In the genomic region with DNA sequence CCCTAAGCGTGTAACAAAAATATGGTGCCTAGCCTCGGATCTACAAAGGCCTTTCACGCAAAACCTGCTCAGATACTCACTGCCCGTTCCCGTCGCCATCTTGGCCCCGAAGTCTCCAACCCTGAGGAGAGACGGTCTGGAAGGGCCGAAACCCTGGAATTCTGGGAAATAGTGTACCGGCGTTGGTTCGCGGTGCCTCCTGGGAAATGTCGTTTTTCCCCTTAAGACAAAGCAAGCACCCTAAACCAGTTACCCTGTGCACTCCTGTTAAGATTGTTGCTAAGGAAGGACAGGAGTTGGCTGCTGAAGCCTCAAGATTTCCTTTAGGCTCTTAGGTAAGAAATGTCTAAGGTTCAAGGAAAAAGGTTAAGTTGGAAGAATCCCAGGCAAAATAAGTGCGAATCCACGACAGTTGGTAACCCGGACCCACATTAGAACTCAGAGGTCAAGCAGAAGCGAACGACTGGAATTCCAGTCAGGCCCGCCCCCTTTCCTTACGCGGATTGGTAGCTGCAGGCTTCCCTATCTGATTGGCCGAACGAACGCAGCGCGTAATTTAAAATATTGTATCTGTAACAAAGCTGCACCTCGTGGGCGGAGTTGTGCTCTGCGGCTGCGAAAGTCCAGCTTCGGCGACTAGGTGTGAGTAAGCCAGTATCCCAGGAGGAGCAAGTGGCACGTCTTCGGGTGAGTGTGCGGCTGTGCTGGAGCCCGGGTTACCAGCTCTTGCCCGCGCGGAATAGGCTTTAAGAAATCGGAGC, we compare ENCODE assay signal across 8 cellular contexts.
DNase-seq lines count a peak whose midpoint lies in the region; ATAC-seq and TF ChIP-seq lines count a peak whose summit lies in the region.

A gene with protein sequence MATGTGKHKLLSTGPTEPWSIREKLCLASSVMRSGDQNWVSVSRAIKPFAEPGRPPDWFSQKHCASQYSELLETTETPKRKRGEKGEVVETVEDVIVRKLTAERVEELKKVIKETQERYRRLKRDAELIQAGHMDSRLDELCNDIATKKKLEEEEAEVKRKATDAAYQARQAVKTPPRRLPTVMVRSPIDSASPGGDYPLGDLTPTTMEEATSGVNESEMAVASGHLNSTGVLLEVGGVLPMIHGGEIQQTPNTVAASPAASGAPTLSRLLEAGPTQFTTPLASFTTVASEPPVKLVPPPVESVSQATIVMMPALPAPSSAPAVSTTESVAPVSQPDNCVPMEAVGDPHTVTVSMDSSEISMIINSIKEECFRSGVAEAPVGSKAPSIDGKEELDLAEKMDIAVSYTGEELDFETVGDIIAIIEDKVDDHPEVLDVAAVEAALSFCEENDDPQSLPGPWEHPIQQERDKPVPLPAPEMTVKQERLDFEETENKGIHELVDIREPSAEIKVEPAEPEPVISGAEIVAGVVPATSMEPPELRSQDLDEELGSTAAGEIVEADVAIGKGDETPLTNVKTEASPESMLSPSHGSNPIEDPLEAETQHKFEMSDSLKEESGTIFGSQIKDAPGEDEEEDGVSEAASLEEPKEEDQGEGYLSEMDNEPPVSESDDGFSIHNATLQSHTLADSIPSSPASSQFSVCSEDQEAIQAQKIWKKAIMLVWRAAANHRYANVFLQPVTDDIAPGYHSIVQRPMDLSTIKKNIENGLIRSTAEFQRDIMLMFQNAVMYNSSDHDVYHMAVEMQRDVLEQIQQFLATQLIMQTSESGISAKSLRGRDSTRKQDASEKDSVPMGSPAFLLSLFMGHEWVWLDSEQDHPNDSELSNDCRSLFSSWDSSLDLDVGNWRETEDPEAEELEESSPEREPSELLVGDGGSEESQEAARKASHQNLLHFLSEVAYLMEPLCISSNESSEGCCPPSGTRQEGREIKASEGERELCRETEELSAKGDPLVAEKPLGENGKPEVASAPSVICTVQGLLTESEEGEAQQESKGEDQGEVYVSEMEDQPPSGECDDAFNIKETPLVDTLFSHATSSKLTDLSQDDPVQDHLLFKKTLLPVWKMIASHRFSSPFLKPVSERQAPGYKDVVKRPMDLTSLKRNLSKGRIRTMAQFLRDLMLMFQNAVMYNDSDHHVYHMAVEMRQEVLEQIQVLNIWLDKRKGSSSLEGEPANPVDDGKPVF (minus strand): TSS at position 115 of the 761 bp plus-strand sequence. CDS start 16 bp downstream, at position 99.
A gene (plus strand): TSS at position 597 of the 761 bp plus-strand sequence. CDS start 569 bp downstream, outside the sequence.

- peak within 1 kb of the TSS; percentile 82 for H3K27ac ChIP-seq in OCI-LY3 (ENCODE audit: low read length)

- no peak for TF ChIP-seq CTCF in OCI-LY3 (IDR thresholded peaks at IDR 0.05; ENCODE audit: low read depth, low read length)
- TF ChIP-seq CTCF in epithelial cell of esophagus (IDR thresholded peaks at IDR 0.05; ENCODE audit: insufficient read depth, low read depth, low read length, missing control alignments), result no peak

- H3K9ac ChIP-seq in OCI-LY3 (ENCODE audit: low read length), result peak within 1 kb of the TSS; percentile 88

- H3K79me2 ChIP-seq in OCI-LY3 (ENCODE audit: low read length), result peaks cover 51% of the 10 kb centered on the region

- H3K36me3 ChIP-seq in OCI-LY3 (replicated peaks; ENCODE audit: low read depth, low read length), result peaks cover 32% of the 10 kb centered on the region

- no peaks in the 10 kb centered on the region for H3K27me3 ChIP-seq in OCI-LY3 (ENCODE audit: low read depth, low read length)

- H3K4me1 ChIP-seq in OCI-LY3 (ENCODE audit: low read length), result peaks cover 3% of the 10 kb centered on the region

- H4K20me1 ChIP-seq in OCI-LY3 (ENCODE audit: insufficient read depth, low read length), result no peaks in the 10 kb centered on the region

- peak within 1 kb of the TSS; percentile 91 for H2AFZ ChIP-seq in OCI-LY3 (ENCODE audit: low read depth, low read length)

- H3K4me3 ChIP-seq in OCI-LY3 (ENCODE audit: low read length), result peak within 1 kb of the TSS; percentile 90
- H3K4me3 ChIP-seq in epithelial cell of esophagus (ENCODE audit: low read length), result peak within 1 kb of the TSS; percentile 99

- peak within 1 kb of the TSS; percentile 89 for H3K4me2 ChIP-seq in OCI-LY3 (ENCODE audit: low read length)

- DNase-seq in DMS114 treated with DMSO at 0.1 percent for 48 hours (lab: John Stamatoyannopoulos, UW; ENCODE audit: unreplicated experiment) (peak; percentile 99), HuH-7.5 (ENCODE audit: low spot score) (peak; percentile 52), epithelial cell of esophagus (ENCODE audit: low read depth) (peak; percentile 99), middle frontal gyrus (ENCODE audit: extremely low spot score, low spot score) (peak; percentile 94)
- peak; percentile 83 for DNase-seq in activated CD8-positive, alpha-beta memory T cell treated with anti-CD3 and anti-CD28 coated beads, Interleukin-2, amount 50 U/mL, for 4 hours
- DNase-seq in stimulated activated CD8-positive, alpha-beta memory T cell treated with anti-CD3 and anti-CD28 coated beads, Interleukin-2, amount 100 ng/mL, for 48 hours (ENCODE audit: low read depth in 2 of 2), result peak; percentile 81 to 87

- H3K9me3 ChIP-seq in OCI-LY3 (ENCODE audit: insufficient read depth, low read length), result no peaks in the 10 kb centered on the region

- peak; percentile 90 for ATAC-seq in GM21528 (IDR thresholded peaks at IDR 0.05; ENCODE audit: low FRiP score, unreplicated experiment)

Comparison
In these comparisons a context has a peak if more than half of its experiments do, and no peak if none do; other contexts are left out.
1. Peak in every context shown above with its lines: DNase-seq, ATAC-seq, H3K4me3 ChIP-seq and H3K27ac ChIP-seq.